8 cellular contexts compared by ENCODE assay signal in the genomic region with DNA sequence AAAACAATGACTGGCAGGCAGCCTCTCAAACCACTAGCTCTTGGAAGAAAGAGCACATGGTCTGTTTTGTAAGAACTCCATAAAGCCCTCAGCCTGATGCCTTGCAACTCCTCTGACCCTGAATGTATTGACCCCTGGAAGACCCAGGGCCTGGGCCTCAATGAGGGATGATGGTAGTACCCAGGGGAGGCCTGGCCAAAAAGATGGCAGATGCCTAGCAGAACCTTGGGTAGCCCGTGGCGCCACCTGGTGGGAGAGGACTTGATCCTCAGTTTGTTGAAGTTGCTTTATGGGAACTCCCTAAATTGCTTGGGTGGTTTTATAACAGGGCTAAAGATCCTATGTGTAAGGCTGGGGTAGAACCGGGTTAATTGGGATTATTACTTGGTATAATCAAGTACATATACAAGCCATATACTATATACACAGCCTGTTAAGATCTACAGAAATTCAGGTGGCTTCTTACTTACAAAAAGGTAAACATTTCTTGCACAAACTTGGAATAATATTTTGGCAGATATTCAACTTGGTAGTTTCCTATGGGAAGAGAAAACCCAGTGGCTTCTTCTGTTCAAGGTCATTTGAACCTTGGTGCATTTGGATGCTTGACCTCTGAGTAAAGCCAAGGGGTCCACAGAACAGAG.
DNase-seq lines count a peak whose midpoint lies in the region; ATAC-seq, FAIRE-seq and TF ChIP-seq lines count a peak whose summit lies in the region.

No MANE protein-coding gene starts in this region.

- H3K36me3 Mint-ChIP-seq in activated T-cell treated with anti-CD3 and anti-CD28 coated beads, Interleukin-2, amount 50 U/mL, for 72 hours (ENCODE audit: insufficient read depth in 2 of 2), result no peaks in the 10 kb centered on the region

- H3K36me3 ChIP-seq in PC-9 (ENCODE audit: low read depth) (no peaks in the 10 kb centered on the region), gastroesophageal sphincter (no peaks in the 10 kb centered on the region)

- no peaks in the 10 kb centered on the region for H4K20me1 ChIP-seq in PC-9 (ENCODE audit: insufficient read depth)

- H3K4me1 Mint-ChIP-seq in activated T-cell treated with anti-CD3 and anti-CD28 coated beads, Interleukin-2, amount 50 U/mL, for 72 hours (ENCODE audit: low read depth), result no peaks in the 10 kb centered on the region

- H3K27ac ChIP-seq in PC-9 (no peak overlapping the region), gastroesophageal sphincter (no peak overlapping the region)

- in situ Hi-C loops in G401 (cut with HindIII; ENCODE audit: low sequenced_read_pairs), result no loop called here

- H3K27me3 ChIP-seq in PC-9 (ENCODE audit: insufficient read depth, low read depth) (no peaks in the 10 kb centered on the region), gastroesophageal sphincter (no peaks in the 10 kb centered on the region)

- ATAC-seq in HG03442 (IDR thresholded peaks at IDR 0.05; ENCODE audit: unreplicated experiment), result peak; percentile 69
- ATAC-seq in activated T-cell treated with anti-CD3 and anti-CD28 coated beads, Interleukin-2, amount 50 U/mL, for 72 hours (replicated peaks in 1 of 2), result peak; percentile 63 to 68
- no peak for ATAC-seq in gastroesophageal sphincter
- ATAC-seq in GM19467 (IDR thresholded peaks at IDR 0.05; ENCODE audit: unreplicated experiment), result no peak

- H3F3A ChIP-seq in PC-9 (ENCODE audit: insufficient read depth, low read depth), result no peaks in the 10 kb centered on the region

- H3K9me3 Mint-ChIP-seq in activated T-cell treated with anti-CD3 and anti-CD28 coated beads, Interleukin-2, amount 50 U/mL, for 72 hours, result no peaks in the 10 kb centered on the region

- no peak overlapping the region for H2AFZ ChIP-seq in PC-9

- H3K4me3 ChIP-seq in PC-9 (no peak overlapping the region), gastroesophageal sphincter (no peak overlapping the region)

- no peak overlapping the region for H3K4me2 ChIP-seq in PC-9

- H3K4me1 ChIP-seq in PC-9 (replicated peaks; ENCODE audit: insufficient read depth) (no peaks in the 10 kb centered on the region), gastroesophageal sphincter (no peaks in the 10 kb centered on the region)

- no peak for TF ChIP-seq POLR2A in gastroesophageal sphincter (IDR thresholded peaks at IDR 0.05)

- WGBS in gastroesophageal sphincter (ENCODE audit: low coverage in 1 of 2), 2 donors, result 42 to 47% methylated on average over 3 of the region's 3 CpGs

- CTCF ChIA-PET in PC-9 (lab: Charles Lee), result interaction anchor here (0.6 kb wide), 2 partner anchors 128 to 310 kb away, joined by 3 to 7 read pairs; no protein-coding TSS in a partner anchor

- H3K9me2 ChIP-seq in PC-9 (ENCODE audit: insufficient read depth), result no peaks in the 10 kb centered on the region

- H3K79me2 ChIP-seq in PC-9 (ENCODE audit: low read depth), result no peaks in the 10 kb centered on the region

- intact Hi-C loops in PC-9 (cut with micrococcal nuclease; ENCODE audit: unreplicated experiment), result loop anchor here (10.0 kb wide), 1 partner anchor 96 kb away; a partner anchor contains a TSS

- POLR2A ChIA-PET in PC-9 (lab: Charles Lee; ENCODE audit: unreplicated experiment), result interaction anchor here (0.6 kb wide), 1 partner anchor 1015 kb away, joined by 5 read pairs; no protein-coding TSS in a partner anchor

- H3K4me3 Mint-ChIP-seq in activated T-cell treated with anti-CD3 and anti-CD28 coated beads, Interleukin-2, amount 50 U/mL, for 72 hours, result no peak overlapping the region

- H3K27me3 Mint-ChIP-seq in activated T-cell treated with anti-CD3 and anti-CD28 coated beads, Interleukin-2, amount 50 U/mL, for 72 hours (ENCODE audit: low read depth), result no peaks in the 10 kb centered on the region

- TF ChIP-seq CTCF in PC-9 (conservative IDR thresholded peaks at IDR 0.05) (peak; percentile 74), gastroesophageal sphincter (IDR thresholded peaks at IDR 0.05) (peak in 3 of 4 experiments; percentile 15 to 55 (median 17))

- no peaks in the 10 kb centered on the region for H3K9me3 ChIP-seq in PC-9 (ENCODE audit: insufficient read depth, low read depth)
- no peaks in the 10 kb centered on the region for H3K9me3 ChIP-seq in gastroesophageal sphincter

- FAIRE-seq in frontal cortex (lab: Jason Lieb, UNC), result no peak

- BruUV-seq in PC-9 (replicated peaks; lab: Mats Ljungman, UMichigan), result no TSS peak

- DNase-seq in G401 (ENCODE audit: low spot score), result peak; percentile 38
- DNase-seq in PC-9, result peak in 1 of 2 experiments; percentile 47
- DNase-seq in activated T-cell treated with anti-CD3 and anti-CD28 coated beads, Interleukin-2, amount 50 U/mL, for 72 hours, result peak; percentile 82
- peak; percentile 61 for DNase-seq in renal cortical epithelial cell (ENCODE audit: low read depth)
- no peak for DNase-seq in frontal cortex (ENCODE audit: low spot score in 2 of 2)

- TF ChIP-seq EP300 in gastroesophageal sphincter (IDR thresholded peaks at IDR 0.05), result no peak

- no peak overlapping the region for H3K27ac Mint-ChIP-seq in activated T-cell treated with anti-CD3 and anti-CD28 coated beads, Interleukin-2, amount 50 U/mL, for 72 hours

Comparison
In these comparisons a context has a peak if more than half of its experiments do, and no peak if none do; other contexts are left out.
1. DNase-seq: peak in G401 (single experiment), activated T-cell treated with anti-CD3 and anti-CD28 coated beads, Interleukin-2, amount 50 U/mL, for 72 hours (2 of 2) and renal cortical epithelial cell (single experiment); none in frontal cortex (0 of 2).
2. ATAC-seq: peak in HG03442 (single experiment) and activated T-cell treated with anti-CD3 and anti-CD28 coated beads, Interleukin-2, amount 50 U/mL, for 72 hours (2 of 2); none in gastroesophageal sphincter (single experiment) and GM19467 (single experiment).